15 cellular contexts compared by ENCODE assay signal in the genomic region with DNA sequence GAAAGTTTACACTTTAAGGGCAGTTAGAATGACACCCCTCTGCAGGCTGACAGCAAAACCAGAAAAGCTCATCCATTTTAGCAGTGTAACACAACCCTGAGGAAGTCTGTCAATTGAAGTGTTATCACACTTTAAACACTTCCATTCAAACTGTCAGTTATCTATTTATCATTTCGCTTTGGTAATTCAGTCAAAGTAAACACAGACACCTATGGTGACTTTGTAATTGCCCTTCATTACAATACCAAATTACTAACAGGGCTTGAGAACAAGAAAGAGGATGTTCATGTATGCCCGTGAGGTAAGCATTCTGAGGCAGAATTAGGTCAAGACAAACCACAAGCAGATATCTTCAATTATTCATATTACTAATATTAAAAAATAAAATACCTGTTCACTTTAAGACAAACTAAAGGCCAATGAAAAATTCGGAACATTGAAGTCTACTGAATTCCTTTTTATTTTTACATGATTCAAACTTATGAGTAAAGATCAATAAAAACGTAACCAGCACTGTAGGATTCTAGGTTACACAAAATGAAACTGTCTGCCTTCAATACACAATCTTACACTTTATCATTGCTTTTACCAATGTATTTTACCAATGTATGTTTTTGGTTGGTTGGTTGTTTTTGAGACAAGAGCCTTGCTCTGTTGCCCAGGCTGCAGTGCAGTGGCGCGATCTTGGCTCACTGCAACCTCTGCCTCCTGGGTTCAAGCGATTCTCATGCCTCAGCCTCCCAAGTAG. TPM values are rescaled to one million over a fixed set of nuclear protein-coding genes. Genes with fewer than 3 reads are reported as not detected.
DNase-seq lines count a peak whose midpoint lies in the region; ATAC-seq and TF ChIP-seq lines count a peak whose summit lies in the region.
"Had no signal": no experiment of that assay in that cellular context is flagged by ENCODE, and none has a peak within 500 bp of the region (broad histone marks: within the 10 kb centered on the region; RNA-seq: fewer than 3 reads in every experiment).

No MANE protein-coding gene starts in this region.

- peaks cover 4% of the 10 kb centered on the region for H3K4me1 Mint-ChIP-seq in WTC11
- H3K4me1 Mint-ChIP-seq in natural killer cell = peaks cover 0 to 11% of the 10 kb centered on the region in 2 donors

- TF ChIP-seq POLR2A in Peyer's patch (IDR thresholded peaks at IDR 0.05) = no peak

- no peaks in the 10 kb centered on the region for H3K36me3 Mint-ChIP-seq in WTC11
- H3K36me3 Mint-ChIP-seq in natural killer cell = no peaks in the 10 kb centered on the region

- H3K27me3 Mint-ChIP-seq in WTC11 (ENCODE audit: low read depth) (no peaks in the 10 kb centered on the region), natural killer cell (ENCODE audit: low read depth in 2 of 2) (no peaks in the 10 kb centered on the region)

- H3K9me3 ChIP-seq in Peyer's patch = no peaks in the 10 kb centered on the region

- intact Hi-C loops in natural killer cell (cut with micrococcal nuclease) = no loop called here

- ATAC-seq in WTC11 (peak; percentile 22), natural killer cell (peak; percentile 89 to 95 (median 91))

- H3K9me3 Mint-ChIP-seq in WTC11 (no peaks in the 10 kb centered on the region), natural killer cell (no peaks in the 10 kb centered on the region)

- H3K4me3 Mint-ChIP-seq in WTC11 (no peak overlapping the region), natural killer cell (no peak overlapping the region)

- POLR2A ChIA-PET in WTC11 (lab: Charles Lee) = no interaction called here

- DNase-seq in DMS53 (lab: John Stamatoyannopoulos, UW) (peak; percentile 7), DMS53 treated with DMSO at 0.1 percent for 48 hours (lab: John Stamatoyannopoulos, UW; ENCODE audit: unreplicated experiment) (no peak), NCI-H146 (lab: John Stamatoyannopoulos, UW) (peak; percentile 91), WTC11 (ENCODE audit: low spot score) (no peak), natural killer cell (no peak), Peyer's patch (no peak), HT-29 (ENCODE audit: low spot score) (no peak), NCI-H128 (lab: John Stamatoyannopoulos, UW; ENCODE audit: unreplicated experiment) (no peak)
- DNase-seq: 8988T; Calu3; cortex of kidney; NCI-H2227 treated with DMSO at 0.1 percent for 48 hours; occipital lobe; stimulated activated CD4-positive, alpha-beta T cell treated with anti-CD3 and anti-CD28 coated beads, Interleukin-15, amount 100 ng/mL, for 24 hours had no signal

- CTCF ChIA-PET in WTC11 (lab: Charles Lee) = interaction anchor here (1.1 kb wide), 1 partner anchor 303 kb away, joined by 7 read pairs; no protein-coding TSS in a partner anchor

- H3K27ac Mint-ChIP-seq in WTC11 (no peak overlapping the region; the same call in 1 of the 2 replicates), natural killer cell (peak overlapping the region; percentile 66 to 76)

- no peak for TF ChIP-seq CTCF in WTC11 (IDR thresholded peaks at IDR 0.05)
- no peak for TF ChIP-seq CTCF in natural killer cell (IDR thresholded peaks at IDR 0.05)
- TF ChIP-seq CTCF in Peyer's patch (IDR thresholded peaks at IDR 0.05) = no peak

- H3K27me3 ChIP-seq in Peyer's patch = no peaks in the 10 kb centered on the region

- no peak overlapping the region for H3K27ac ChIP-seq in Peyer's patch

- H3K36me3 ChIP-seq in Peyer's patch = no peaks in the 10 kb centered on the region

- no peak overlapping the region for H3K4me3 ChIP-seq in Peyer's patch
- H3K4me3 ChIP-seq: lung had no signal

- H3K4me1 ChIP-seq in Peyer's patch = no peaks in the 10 kb centered on the region

TF ChIP-seq in WTC11, 78 proteins besides CTCF, POLR2A, EP300 and RAD21:
- TF ChIP-seq MYBL2 (CRISPR knock-in tag; IDR thresholded peaks at IDR 0.05) (no peak), ZNF121 (CRISPR knock-in tag; IDR thresholded peaks at IDR 0.05) (peak; percentile 47; the same call in 1 of the 2 replicates)
TF ChIP-seq in WTC11: peak in this region for 1.

RNA-seq across cellular contexts. Expression of gene BRIP1, which starts 57.1 kb away (rescaled TPM):
- 13.8 to 17.6 TPM (median 16.0 TPM) in 3 replicates for total RNA-seq in WTC11 (2021)
- total RNA-seq in natural killer cell = 1 to 10 TPM; 2.7 to 3.7 (median 2.9) TPM
- 10 to 100 TPM in 1 of 4 donors, 1 to 10 TPM in 3; 4.3 to 13.2 (median 4.5) TPM for total RNA-seq in Peyer's patch
- total RNA-seq in HT-29 (2014; rRNA removed; shearing (Covaris generic)) = 4.1 and 4.8 TPM in 2 replicates

Comparison
In these comparisons a context has a peak if more than half of its experiments do, and no peak if none do; other contexts are left out.
1. DNase-seq: peak in DMS53 (single experiment) and NCI-H146 (single experiment); none in DMS53 treated with DMSO at 0.1 percent for 48 hours (single experiment), WTC11 (single experiment), natural killer cell (single experiment), Peyer's patch (0 of 3), HT-29 (single experiment) and NCI-H128 (single experiment).